17 cellular contexts compared by ENCODE assay signal in genomic region chr19:43460362-43461016, GRCh38. TPM values are rescaled to one million over a fixed set of nuclear protein-coding genes. Genes with fewer than 3 reads are reported as not detected.
DNase-seq lines count a peak whose midpoint lies in the region; ATAC-seq and TF ChIP-seq lines count a peak whose summit lies in the region.
"Had no signal": no experiment of that assay in that cellular context is flagged by ENCODE, and none has a peak within 500 bp of the region (broad histone marks: within the 10 kb centered on the region; RNA-seq: fewer than 3 reads in every experiment).

No MANE protein-coding gene starts in this region.

- H3K4me1 Mint-ChIP-seq in CD4-positive, alpha-beta T cell (ENCODE audit: low read depth), result peaks cover 43% of the 10 kb centered on the region
- peaks cover 46% of the 10 kb centered on the region for H3K4me1 Mint-ChIP-seq in dendritic cell treated with granulocyte-macrophage colony-stimulating factor and Interleukin-4, amounts not matched to agents 40 ng/mL and 50 ng/mL, for 4 days (ENCODE audit: low read depth)
- H3K4me1 Mint-ChIP-seq in neural progenitor cell, result peaks cover 5% of the 10 kb centered on the region

- H3K4me2 ChIP-seq in neural progenitor cell, result no peak overlapping the region

- no peaks in the 10 kb centered on the region for H3K27me3 ChIP-seq in CD4-positive, alpha-beta T cell (ENCODE audit: control insufficient read depth, insufficient read depth, low read length)
- H3K27me3 ChIP-seq in neural progenitor cell (peaks cover 43% of the 10 kb centered on the region), tibial nerve (no peaks in the 10 kb centered on the region)

- H3K36me3 Mint-ChIP-seq in CD4-positive, alpha-beta T cell (ENCODE audit: low read depth), result peaks cover 11% of the 10 kb centered on the region
- H3K36me3 Mint-ChIP-seq in dendritic cell treated with granulocyte-macrophage colony-stimulating factor and Interleukin-4, amounts not matched to agents 40 ng/mL and 50 ng/mL, for 4 days (ENCODE audit: low read depth), result peaks cover 23% of the 10 kb centered on the region
- no peaks in the 10 kb centered on the region for H3K36me3 Mint-ChIP-seq in neural progenitor cell

- DNase-seq in CD4-positive, alpha-beta T cell, result no peak
- DNase-seq in NCI-H82 (lab: John Stamatoyannopoulos, UW) (peak; percentile 72), neural progenitor cell (ENCODE audit: low spot score) (no peak), T-helper 1 cell (no peak), tibial nerve (ENCODE audit: low spot score in 2 of 2) (no peak), SW 1271 (lab: John Stamatoyannopoulos, UW) (no peak)
- DNase-seq: Calu3, DMS53, HCEC 1CT, NCI-H187 treated with DMSO at 0.1 percent for 48 hours, NCI-H345, NCI-H526 treated with DMSO at 0.1 percent for 48 hours, OCI-M1, RPMI8226 had no signal

- peaks cover 13% of the 10 kb centered on the region for H3F3A ChIP-seq in neural progenitor cell (ENCODE audit: low read depth)

- H2AFZ ChIP-seq in neural progenitor cell (replicated peaks), result no peak overlapping the region

- no peak overlapping the region for H3K4me3 ChIP-seq in neural progenitor cell
- H3K4me3 ChIP-seq in tibial nerve, result no peak overlapping the region

- no peak for TF ChIP-seq EP300 in tibial nerve (IDR thresholded peaks at IDR 0.05)

- peak overlapping the region; percentile 4 for H3K4me3 Mint-ChIP-seq in CD4-positive, alpha-beta T cell
- no peak overlapping the region for H3K4me3 Mint-ChIP-seq in dendritic cell treated with granulocyte-macrophage colony-stimulating factor and Interleukin-4, amounts not matched to agents 40 ng/mL and 50 ng/mL, for 4 days
- H3K4me3 Mint-ChIP-seq in neural progenitor cell, result peak overlapping the region; percentile 48
- H3K4me3 Mint-ChIP-seq: CD14-positive monocyte had no signal

- TF ChIP-seq POLR2A in tibial nerve (IDR thresholded peaks at IDR 0.05), result no peak

- CTCF ChIA-PET in CD4-positive, alpha-beta T cell (lab: Charles Lee), result interaction anchor here (1.2 to 2.1 kb wide), 3 partner anchors 13 to 135 kb away, joined by 3 to 5 read pairs (median 3); no protein-coding TSS in a partner anchor

- POLR2A ChIA-PET in CD4-positive, alpha-beta T cell (lab: Charles Lee), result interaction anchor here (1.4 to 1.6 kb wide), 2 partner anchors 22 to 43 kb away, joined by 4 to 5 read pairs; no protein-coding TSS in a partner anchor

- H3K79me2 ChIP-seq in neural progenitor cell (ENCODE audit: low read depth), result no peaks in the 10 kb centered on the region

- H3K36me3 ChIP-seq in neural progenitor cell, result no peaks in the 10 kb centered on the region
- peaks cover 0 to 8% (median 0%) of the 10 kb centered on the region in 3 donors for H3K36me3 ChIP-seq in tibial nerve

- H3K27ac Mint-ChIP-seq in CD4-positive, alpha-beta T cell, result peak overlapping the region; percentile 97
- peak overlapping the region; percentile 50 for H3K27ac Mint-ChIP-seq in dendritic cell treated with granulocyte-macrophage colony-stimulating factor and Interleukin-4, amounts not matched to agents 40 ng/mL and 50 ng/mL, for 4 days
- H3K27ac Mint-ChIP-seq in neural progenitor cell, result no peak overlapping the region

- no peak for TF ChIP-seq CTCF in CD4-positive, alpha-beta T cell (IDR thresholded peaks at IDR 0.05)
- no peak for TF ChIP-seq CTCF in neural progenitor cell (IDR thresholded peaks at IDR 0.05)
- TF ChIP-seq CTCF in tibial nerve (IDR thresholded peaks at IDR 0.05), result no peak

- no peak overlapping the region for H3K27ac ChIP-seq in CD4-positive, alpha-beta T cell (ENCODE audit: low read depth, low read length)
- H3K27ac ChIP-seq in neural progenitor cell, result no peak overlapping the region
- no peak overlapping the region for H3K27ac ChIP-seq in tibial nerve
- H3K27ac ChIP-seq: HL-60 had no signal

- H3K9me3 ChIP-seq in CD4-positive, alpha-beta T cell (ENCODE audit: control insufficient read depth, low read length), result no peaks in the 10 kb centered on the region
- H3K9me3 ChIP-seq in neural progenitor cell (ENCODE audit: low read depth), result no peaks in the 10 kb centered on the region
- no peaks in the 10 kb centered on the region for H3K9me3 ChIP-seq in tibial nerve

- no peak for ATAC-seq in CD4-positive, alpha-beta T cell (ENCODE audit: poor library complexity)

- WGBS in tibial nerve, 2 donors, result 67 to 70% methylated on average over 16 of the region's 16 CpGs

- H3K4me1 ChIP-seq in neural progenitor cell (no peaks in the 10 kb centered on the region), tibial nerve (peaks cover 0 to 19% (median 6%) of the 10 kb centered on the region in 4 donors)

- no peaks in the 10 kb centered on the region for H4K20me1 ChIP-seq in neural progenitor cell (ENCODE audit: low read depth)

- H3K27me3 Mint-ChIP-seq in CD4-positive, alpha-beta T cell, result no peaks in the 10 kb centered on the region
- H3K27me3 Mint-ChIP-seq in dendritic cell treated with granulocyte-macrophage colony-stimulating factor and Interleukin-4, amounts not matched to agents 40 ng/mL and 50 ng/mL, for 4 days, result peaks cover 29% of the 10 kb centered on the region
- peaks cover 29% of the 10 kb centered on the region for H3K27me3 Mint-ChIP-seq in neural progenitor cell (ENCODE audit: insufficient read depth, low read depth)

- H3K9ac ChIP-seq in neural progenitor cell, result no peak overlapping the region

- no peaks in the 10 kb centered on the region for H3K9me3 Mint-ChIP-seq in CD4-positive, alpha-beta T cell
- H3K9me3 Mint-ChIP-seq in dendritic cell treated with granulocyte-macrophage colony-stimulating factor and Interleukin-4, amounts not matched to agents 40 ng/mL and 50 ng/mL, for 4 days, result no peaks in the 10 kb centered on the region
- no peaks in the 10 kb centered on the region for H3K9me3 Mint-ChIP-seq in neural progenitor cell

- intact Hi-C loops in CD4-positive, alpha-beta T cell (cut with DNase I, micrococcal nuclease), result loop anchor here in 1 of 2 experiments (5.0 to 10.0 kb wide), 2 partner anchors 137 to 294 kb away; partner anchors contain the start of genes IRGQ, SMG9 and ZNF576
- intact Hi-C loops in dendritic cell treated with granulocyte-macrophage colony-stimulating factor and Interleukin-4, amounts not matched to agents 40 ng/mL and 50 ng/mL, for 4 days (cut with micrococcal nuclease), result no loop called here

RNA-seq across cellular contexts. Expression of gene LYPD3, which starts 4.9 kb away (rescaled TPM):
- 10 to 100 TPM; 35.6 to 37.3 TPM for total RNA-seq in CD4-positive, alpha-beta T cell
- total RNA-seq in neural progenitor cell (ENCODE audit: low replicate concordance) (0.24 and 0.37 TPM in 2 replicates), tibial nerve (under 1 TPM in 2 of 4 donors, not detected in 2; 0.42 to 0.44 TPM)

RNA-seq across cellular contexts. Expression of gene PHLDB3, which starts 44.1 kb away (rescaled TPM):
- 10 to 100 TPM; 75.1 to 77.4 TPM for total RNA-seq in CD4-positive, alpha-beta T cell
- total RNA-seq in neural progenitor cell (ENCODE audit: low replicate concordance) (3.4 and 21.9 TPM in 2 replicates), tibial nerve (10 to 100 TPM in 3 of 4 donors, 1 to 10 TPM in 1; 9.8 to 25.5 (median 16.3) TPM)

RNA-seq across cellular contexts. Expression of gene TEX101, which starts 45.8 kb away (rescaled TPM):
- not detected for total RNA-seq in CD4-positive, alpha-beta T cell
- total RNA-seq in neural progenitor cell (ENCODE audit: low replicate concordance), result not detected in 2 replicates
- not detected for total RNA-seq in tibial nerve
- total RNA-seq: Calu3 had no signal

Comparison
In these comparisons a context has a peak if more than half of its experiments do, and no peak if none do; other contexts are left out.
1. RNA of gene LYPD3, which starts 4.9 kb away (total RNA-seq): 35.6 to 37.3 TPM in CD4-positive, alpha-beta T cell; 0.42 to 0.44 TPM in tibial nerve and 0.24 to 0.37 TPM in neural progenitor cell; every median in the first group is over 10 times any median in the second.